In the genomic region with DNA sequence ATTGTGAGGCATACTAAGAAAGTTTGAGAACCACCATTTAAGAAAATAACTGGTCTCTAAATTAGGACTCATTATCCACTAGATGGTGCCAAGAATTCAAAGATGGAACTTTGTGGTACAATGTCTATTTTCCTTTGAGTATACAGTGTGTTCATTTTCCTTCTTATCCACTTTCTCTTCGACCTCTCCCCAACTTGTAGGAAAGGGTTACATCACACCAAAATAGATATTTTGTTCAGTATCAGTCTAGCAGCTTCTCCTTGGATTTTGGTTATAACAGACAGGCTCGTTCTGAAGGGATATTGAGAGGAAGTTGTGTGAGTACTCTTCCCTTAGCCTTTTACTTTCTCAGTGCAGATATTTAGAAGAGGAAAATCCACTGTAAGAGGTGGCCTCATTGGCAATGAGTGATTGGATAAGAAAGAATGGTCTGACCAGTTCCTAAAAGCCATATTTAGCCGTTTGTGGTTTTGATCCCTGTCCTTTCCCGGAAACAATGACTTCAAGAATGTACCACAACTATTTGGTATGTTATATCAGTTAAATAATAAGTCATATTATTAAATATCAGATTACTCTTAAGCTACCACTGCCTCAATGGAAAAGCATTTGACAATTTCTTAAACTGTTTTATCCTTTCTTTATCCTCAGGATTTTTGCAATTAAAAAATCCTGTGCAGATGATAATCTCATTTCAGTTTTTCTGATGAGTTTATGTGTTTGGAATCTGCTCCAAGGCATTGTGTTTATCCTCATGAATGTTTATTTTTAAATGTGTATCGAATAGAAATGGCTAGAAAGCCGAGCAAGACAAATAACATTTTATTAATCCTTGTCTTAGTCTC, we compare ENCODE assay signal across 8 cellular contexts.
DNase-seq lines count a peak whose midpoint lies in the region; ATAC-seq and TF ChIP-seq lines count a peak whose summit lies in the region.

No MANE protein-coding gene starts in this region.

- H3K4me3 ChIP-seq in RWPE2 (ENCODE audit: severe bottlenecking) (no peak overlapping the region), mesendoderm (ENCODE audit: low read length) (no peak overlapping the region), vagina (no peak overlapping the region)

- no CpG with 5 or more reads among the region's 6 CpGs for WGBS in mesendoderm (ENCODE audit: extremely low coverage, insufficient coverage, low lambda C conversion rate)

- TF ChIP-seq CTCF in RWPE2 (IDR thresholded peaks at IDR 0.05; ENCODE audit: poor library complexity, severe bottlenecking) (peak; percentile 95), vagina (IDR thresholded peaks at IDR 0.05) (peak; percentile 50 to 57 (median 56))

- ATAC-seq in HG03432 (IDR thresholded peaks at IDR 0.05; ENCODE audit: unreplicated experiment): peak; percentile 37
- peak; percentile 94 for ATAC-seq in RWPE2 (ENCODE audit: low read depth)

- no peak overlapping the region for H3K23ac ChIP-seq in mesendoderm (ENCODE audit: low read length)

- H3K9ac ChIP-seq in mesendoderm (ENCODE audit: low read length): no peak overlapping the region

- no peak overlapping the region for H3K4me2 ChIP-seq in mesendoderm (ENCODE audit: low read length)

- DNase-seq in NCI-H2107 treated with DMSO at 0.1 percent for 48 hours (lab: John Stamatoyannopoulos, UW; ENCODE audit: unreplicated experiment) (peak; percentile 16), NCI-H2107 (lab: John Stamatoyannopoulos, UW) (no peak), RWPE2 (ENCODE audit: low spot score) (no peak), dermis blood vessel endothelial cell (peak; percentile 62), mesendoderm (peak; percentile 47), vagina (ENCODE audit: extremely low spot score in 2 of 2) (no peak)
- DNase-seq in stimulated activated CD4-positive, alpha-beta T cell treated with anti-CD3 and anti-CD28 coated beads, Interleukin-2, amount 100 ng/mL, for 24 hours: no peak

- no peak overlapping the region for H3K56ac ChIP-seq in mesendoderm (ENCODE audit: low read length)

- no peak overlapping the region for H4K5ac ChIP-seq in mesendoderm (ENCODE audit: low read length)

- H3K18ac ChIP-seq in mesendoderm (ENCODE audit: low read length): no peak overlapping the region

- peak overlapping the region; percentile 91 for H3K27ac ChIP-seq in RWPE2 (ENCODE audit: poor library complexity, severe bottlenecking)
- no peak overlapping the region for H3K27ac ChIP-seq in mesendoderm (ENCODE audit: low read depth, low read length)
- H3K27ac ChIP-seq in vagina: peak overlapping the region; percentile 39

- TF ChIP-seq POLR2A in vagina (IDR thresholded peaks at IDR 0.05): no peak

- H3K4me1 ChIP-seq in RWPE2 (ENCODE audit: insufficient read depth, poor library complexity, severe bottlenecking) (peaks cover 30% of the 10 kb centered on the region), mesendoderm (ENCODE audit: control insufficient read depth, low read depth, low read length) (peaks cover 2% of the 10 kb centered on the region), vagina (peaks cover 11% of the 10 kb centered on the region)

- H3K9me3 ChIP-seq in RWPE2 (ENCODE audit: severe bottlenecking): no peaks in the 10 kb centered on the region
- no peaks in the 10 kb centered on the region for H3K9me3 ChIP-seq in vagina

- H3K27me3 ChIP-seq in RWPE2 (ENCODE audit: insufficient read depth, poor library complexity, severe bottlenecking): no peaks in the 10 kb centered on the region
- no peaks in the 10 kb centered on the region for H3K27me3 ChIP-seq in mesendoderm (ENCODE audit: insufficient read depth, low read length, poor library complexity)
- no peaks in the 10 kb centered on the region for H3K27me3 ChIP-seq in vagina

- no peak overlapping the region for H2BK120ac ChIP-seq in mesendoderm (ENCODE audit: low read depth, low read length)

- H3K4ac ChIP-seq in mesendoderm (ENCODE audit: low read depth, low read length): no peak overlapping the region

- no peak overlapping the region for H4K8ac ChIP-seq in mesendoderm (ENCODE audit: low read depth, low read length)

- H2BK15ac ChIP-seq in mesendoderm (replicated peaks; ENCODE audit: low read depth): no peak overlapping the region

- no peaks in the 10 kb centered on the region for H3K79me1 ChIP-seq in mesendoderm (ENCODE audit: low read length)

- no peak overlapping the region for H2BK5ac ChIP-seq in mesendoderm (ENCODE audit: low read length)

- no peak overlapping the region for H2AK5ac ChIP-seq in mesendoderm (ENCODE audit: low read length)

- intact Hi-C loops in vagina (cut with DNase I): no loop called here

- no peaks in the 10 kb centered on the region for H3K79me2 ChIP-seq in mesendoderm (ENCODE audit: control insufficient read depth, insufficient read depth, low read length)

- H3K36me3 ChIP-seq in RWPE2 (ENCODE audit: low read depth) (no peaks in the 10 kb centered on the region), mesendoderm (ENCODE audit: control insufficient read depth, insufficient read depth, low read length) (no peaks in the 10 kb centered on the region), vagina (no peaks in the 10 kb centered on the region)

Comparison
In these comparisons a context has a peak if more than half of its experiments do, and no peak if none do; other contexts are left out.
1. DNase-seq: peak in NCI-H2107 treated with DMSO at 0.1 percent for 48 hours (single experiment), dermis blood vessel endothelial cell (single experiment) and mesendoderm (single experiment); none in NCI-H2107 (single experiment), RWPE2 (single experiment), vagina (0 of 2) and stimulated activated CD4-positive, alpha-beta T cell treated with anti-CD3 and anti-CD28 coated beads, Interleukin-2, amount 100 ng/mL, for 24 hours (0 of 2).